In genomic region chr17:38824899-38825761, GRCh38 we compare ENCODE assay signal across 1 cellular context.
TF ChIP-seq lines count a peak whose summit lies in the region.

CWC25 (minus strand) TSS chr17:38825321; CDS start chr17:38825183, 138 bp downstream.

TF ChIP-seq in K562, 482 proteins besides CTCF, POLR2A, EP300 and RAD21 (continued from another document and continues in another):
- TF ChIP-seq HNRNPH1 (optimal IDR thresholded peaks at IDR 0.05; ENCODE audit: low read depth, low read length), result no peak
- TF ChIP-seq ELF1 (tag; IDR thresholded peaks at IDR 0.05), result peak; percentile 99
- TF ChIP-seq HES1 (IDR thresholded peaks at IDR 0.05; ENCODE audit: low read depth), result no peak
- no peak for TF ChIP-seq IFI16 (CRISPR knock-in tag; IDR thresholded peaks at IDR 0.05)
- TF ChIP-seq ZNF217 (CRISPR knock-in tag; IDR thresholded peaks at IDR 0.05), result no peak
- no peak; the same call in 1 of the 2 replicates for TF ChIP-seq MXI1 (IDR thresholded peaks at IDR 0.05; ENCODE audit: low read depth, low read length)
- no peak for TF ChIP-seq GATA2 (CRISPR knock-in tag; IDR thresholded peaks at IDR 0.05)
- TF ChIP-seq CHD2 (IDR thresholded peaks at IDR 0.05; ENCODE audit: low read depth, low read length), result peak; percentile 74
- TF ChIP-seq RUNX1 (IDR thresholded peaks at IDR 0.05; ENCODE audit: low read depth), result no peak; the same call in 1 of the 2 replicates
- no peak for TF ChIP-seq TAF15 (IDR thresholded peaks at IDR 0.05; ENCODE audit: low read depth, low read length)
- peak; percentile 83; the same call in 1 of the 2 replicates for TF ChIP-seq ZNF395 (CRISPR knock-in tag; IDR thresholded peaks at IDR 0.05)
- no peak for TF ChIP-seq SREBF2 (CRISPR knock-in tag; IDR thresholded peaks at IDR 0.05)
- TF ChIP-seq CREM (IDR thresholded peaks at IDR 0.05; ENCODE audit: low read depth), result peak; percentile 100
- TF ChIP-seq RBM25 (IDR thresholded peaks at IDR 0.05; ENCODE audit: low read depth, low read length, severe bottlenecking), result no peak
- TF ChIP-seq MTA3 (IDR thresholded peaks at IDR 0.05; ENCODE audit: borderline replicate concordance), result no peak; the same call in 1 of the 2 replicates
- TF ChIP-seq NFIX (CRISPR knock-in tag; IDR thresholded peaks at IDR 0.05; ENCODE audit: low read depth), result no peak
- TF ChIP-seq CREB1 (IDR thresholded peaks at IDR 0.05), result peak; percentile 100
- peak; percentile 100 for TF ChIP-seq CREB1 (CRISPR knock-in tag; IDR thresholded peaks at IDR 0.05)
- TF ChIP-seq ZBTB40 (IDR thresholded peaks at IDR 0.05), result peak; percentile 92
- TF ChIP-seq ZBTB40 (CRISPR knock-in tag; IDR thresholded peaks at IDR 0.05), result no peak
- no peak for TF ChIP-seq NFYB (IDR thresholded peaks at IDR 0.05; ENCODE audit: extremely low read depth, insufficient read length)
- no peak for TF ChIP-seq UBTF (IDR thresholded peaks at IDR 0.05; ENCODE audit: borderline replicate concordance in 1 of 2, low read depth in 2 of 2, low read length in 2 of 2)
- TF ChIP-seq MITF (IDR thresholded peaks at IDR 0.05), result 0 out of 2 replicates have a peak, but pooled peaks have one; percentile 18
- TF ChIP-seq LARP7 (IDR thresholded peaks at IDR 0.05), result no peak
- no peak for TF ChIP-seq MYNN (IDR thresholded peaks at IDR 0.05)
- no peak for TF ChIP-seq MYNN (CRISPR knock-in tag; IDR thresholded peaks at IDR 0.05)
- TF ChIP-seq ZNF408 (CRISPR knock-in tag; IDR thresholded peaks at IDR 0.05; ENCODE audit: low read depth), result no peak
- TF ChIP-seq MLX (CRISPR knock-in tag; conservative IDR thresholded peaks at IDR 0.05), result no peak; a peak in 1 of 4 replicates
- no peak for TF ChIP-seq KLF13 (tag; IDR thresholded peaks at IDR 0.05; ENCODE audit: borderline replicate concordance, low read depth)
- TF ChIP-seq CEBPB (tag; IDR thresholded peaks at IDR 0.05), result peak; percentile 77
- peak; percentile 95 for TF ChIP-seq DIDO1 (tag; IDR thresholded peaks at IDR 0.05; ENCODE audit: low read depth)
- no peak for TF ChIP-seq ARID2 (IDR thresholded peaks at IDR 0.05)
- TF ChIP-seq ZNF133 (CRISPR knock-in tag; IDR thresholded peaks at IDR 0.05), result no peak
- TF ChIP-seq E2F5 (CRISPR knock-in tag; IDR thresholded peaks at IDR 0.05), result 0 out of 2 replicates have a peak, but pooled peaks have one; percentile 33
- no peak for TF ChIP-seq ZSCAN29 (IDR thresholded peaks at IDR 0.05)
- 0 out of 2 replicates have a peak, but pooled peaks have one; percentile 23 for TF ChIP-seq NFATC3 (IDR thresholded peaks at IDR 0.05)
- no peak; the same call in none of the 2 replicates for TF ChIP-seq NFIC (IDR thresholded peaks at IDR 0.05)
- TF ChIP-seq HSF4 (CRISPR knock-in tag; IDR thresholded peaks at IDR 0.05; ENCODE audit: borderline replicate concordance), result no peak
- TF ChIP-seq ZNF551 (CRISPR knock-in tag; IDR thresholded peaks at IDR 0.05), result no peak
- peak; percentile 91 for TF ChIP-seq MAFG (tag; conservative IDR thresholded peaks at IDR 0.05)
- TF ChIP-seq SMAD2 (IDR thresholded peaks at IDR 0.05; ENCODE audit: low read depth, low read length), result no peak
- no peak for TF ChIP-seq HNRNPUL1 (IDR thresholded peaks at IDR 0.05; ENCODE audit: low read length)
- TF ChIP-seq RFX7 (CRISPR knock-in tag; IDR thresholded peaks at IDR 0.05), result no peak
- no peak for TF ChIP-seq CHD1 (IDR thresholded peaks at IDR 0.05; ENCODE audit: low read length)
- TF ChIP-seq ZNF224 (CRISPR knock-in tag; IDR thresholded peaks at IDR 0.05), result no peak
- no peak for TF ChIP-seq ZBTB2 (IDR thresholded peaks at IDR 0.05)
